In genomic region chr13:40777957-40778235, GRCh38 we compare ENCODE assay signal across 12 cellular contexts. TPM values are rescaled to one million over a fixed set of nuclear protein-coding genes. Genes with fewer than 3 reads are reported as not detected.
DNase-seq lines count a peak whose midpoint lies in the region; TF ChIP-seq lines count a peak whose summit lies in the region.
"Had no signal": no experiment of that assay in that cellular context is flagged by ENCODE, and none has a peak within 500 bp of the region (broad histone marks: within the 10 kb centered on the region; RNA-seq: fewer than 3 reads in every experiment).

No MANE protein-coding gene starts in this region.

- H4K12ac ChIP-seq in trophoblast cell (ENCODE audit: low read depth, low read length) = no peak overlapping the region

- no peak overlapping the region for H4K8ac ChIP-seq in trophoblast cell (ENCODE audit: low read depth, low read length)

- H3K4me1 ChIP-seq in OCI-LY7 (ENCODE audit: insufficient read depth, low read length, poor library complexity, severe bottlenecking) = peaks cover 51% of the 10 kb centered on the region
- H3K4me1 ChIP-seq in trophoblast cell (ENCODE audit: control insufficient read depth in 1 of 2, insufficient read depth in 2 of 2, low read length in 2 of 2) = peaks cover 2 to 3% of the 10 kb centered on the region in 2 experiments
- H3K4me1 ChIP-seq: uterus had no signal

- no peak overlapping the region for H3K9ac ChIP-seq in trophoblast cell (ENCODE audit: low read length)

- no peak overlapping the region for H2BK12ac ChIP-seq in trophoblast cell (ENCODE audit: low read length)

- H3K27ac Mint-ChIP-seq in activated CD4-positive, alpha-beta T cell treated with anti-CD3 and anti-CD28 coated beads, Interleukin-2, amount 10 ng/mL, durations not matched to agents 24 days and 14 days = peak overlapping the region; percentile 99

- H3K79me1 ChIP-seq in trophoblast cell (ENCODE audit: low read length) = no peaks in the 10 kb centered on the region

- peak overlapping the region; percentile 59; the same call in 1 of the 2 replicates for H3K4me2 ChIP-seq in OCI-LY7 (ENCODE audit: low read length)
- H3K4me2 ChIP-seq in trophoblast cell (ENCODE audit: low read length) = no peak overlapping the region

- no CpG with 5 or more reads among the region's 2 CpGs for WGBS in trophoblast cell (ENCODE audit: extremely low coverage, insufficient coverage, insufficient read length)

- no peaks in the 10 kb centered on the region for H3K79me2 ChIP-seq in OCI-LY7 (ENCODE audit: insufficient read depth, low read depth, low read length)
- H3K79me2 ChIP-seq in trophoblast cell (ENCODE audit: control insufficient read depth, insufficient read depth, low read length, poor library complexity) = no peaks in the 10 kb centered on the region

- H3K27ac ChIP-seq in OCI-LY7 (ENCODE audit: low read depth, low read length, poor library complexity, severe bottlenecking) (peak overlapping the region; percentile 59), trophoblast cell (ENCODE audit: low read depth, low read length) (no peak overlapping the region)
- H3K27ac ChIP-seq: ovary had no signal

- no peak for DNase-seq in activated CD4-positive, alpha-beta T cell treated with anti-CD3 and anti-CD28 coated beads, Interleukin-2, amount 10 ng/mL, durations not matched to agents 24 days and 14 days
- no peak for DNase-seq in activated CD4-positive, alpha-beta T cell treated with anti-CD3 and anti-CD28 coated beads for 1 hour
- no peak for DNase-seq in OCI-LY7 (ENCODE audit: low spot score)
- DNase-seq in choroid plexus epithelial cell (ENCODE audit: low read depth) = peak; percentile 6
- DNase-seq in trophoblast cell = peak; percentile 61 to 83
- DNase-seq in SIG-M5 (lab: John Stamatoyannopoulos, UW) = no peak
- no peak for DNase-seq in NCI-H146 treated with DMSO at 0.1 percent for 48 hours (lab: John Stamatoyannopoulos, UW; ENCODE audit: unreplicated experiment)
- DNase-seq in SK-N-DZ (ENCODE audit: low spot score) = no peak
- DNase-seq: activated T-cell treated with anti-CD3 and anti-CD28 coated beads, Interleukin-2, amount 50 U/mL, for 1 hour; lower lobe of right lung; ovary; uterus had no signal

- TF ChIP-seq CTCF in OCI-LY7 (conservative IDR thresholded peaks at IDR 0.05; ENCODE audit: low read length) (no peak), choroid plexus epithelial cell (conservative IDR thresholded peaks at IDR 0.05; ENCODE audit: low read depth, low read length) (no peak)

- no peak overlapping the region for H4K91ac ChIP-seq in trophoblast cell (ENCODE audit: low read depth, low read length)

- no peak overlapping the region for H3K14ac ChIP-seq in trophoblast cell (ENCODE audit: low read length)

- no peaks in the 10 kb centered on the region for H3K27me3 ChIP-seq in trophoblast cell (ENCODE audit: insufficient read depth, low read length)
- H3K27me3 ChIP-seq: ovary, uterus had no signal

- no peaks in the 10 kb centered on the region for H3K9me2 ChIP-seq in OCI-LY7 (ENCODE audit: insufficient read depth, low read length)

- BruUV-seq in OCI-LY7 (replicated peaks; lab: Mats Ljungman, UMichigan) = no TSS peak

- H3K4me1 Mint-ChIP-seq in activated CD4-positive, alpha-beta T cell treated with anti-CD3 and anti-CD28 coated beads, Interleukin-2, amount 10 ng/mL, durations not matched to agents 24 days and 14 days = peaks cover 33% of the 10 kb centered on the region

- H3K4me3 ChIP-seq in OCI-LY7 (ENCODE audit: low read depth, low read length, poor library complexity, severe bottlenecking) = no peak overlapping the region
- no peak overlapping the region for H3K4me3 ChIP-seq in choroid plexus epithelial cell (ENCODE audit: low read depth, low read length)
- H3K4me3 ChIP-seq in trophoblast cell (ENCODE audit: low read depth, low read length) = no peak overlapping the region
- H3K4me3 ChIP-seq: ovary, uterus had no signal

- no peaks in the 10 kb centered on the region for H3K36me3 ChIP-seq in OCI-LY7 (ENCODE audit: insufficient read depth, low read length)
- H3K36me3 ChIP-seq in trophoblast cell (ENCODE audit: control insufficient read depth in 1 of 2, insufficient read depth in 2 of 2, low read length in 2 of 2) = no peaks in the 10 kb centered on the region
- H3K36me3 ChIP-seq: lower lobe of right lung, ovary, uterus had no signal

- no peak overlapping the region for H3K4ac ChIP-seq in trophoblast cell (ENCODE audit: low read depth, low read length)

- H3K18ac ChIP-seq in trophoblast cell (ENCODE audit: low read length) = no peak overlapping the region

- no peaks in the 10 kb centered on the region for H3K36me3 Mint-ChIP-seq in activated CD4-positive, alpha-beta T cell treated with anti-CD3 and anti-CD28 coated beads, Interleukin-2, amount 10 ng/mL, durations not matched to agents 24 days and 14 days (ENCODE audit: low read depth)

- H2BK120ac ChIP-seq in trophoblast cell (ENCODE audit: insufficient read depth, low read length, poor library complexity) = no peak overlapping the region

- no peak overlapping the region for H2BK5ac ChIP-seq in trophoblast cell (ENCODE audit: low read depth, low read length, poor library complexity)

- H3K23ac ChIP-seq in trophoblast cell (ENCODE audit: low read length) = no peak overlapping the region

- no peaks in the 10 kb centered on the region for H4K20me1 ChIP-seq in OCI-LY7 (ENCODE audit: insufficient read depth, low read length)

- H2AFZ ChIP-seq in OCI-LY7 (ENCODE audit: low read length) (peak overlapping the region; percentile 79; the same call in 1 of the 2 replicates), trophoblast cell (ENCODE audit: insufficient read depth, low read length, poor library complexity) (no peak overlapping the region)

- H3K27me3 Mint-ChIP-seq in activated CD4-positive, alpha-beta T cell treated with anti-CD3 and anti-CD28 coated beads, Interleukin-2, amount 10 ng/mL, durations not matched to agents 24 days and 14 days = no peaks in the 10 kb centered on the region

- CTCF ChIA-PET in OCI-LY7 (lab: Charles Lee; ENCODE audit: unreplicated experiment) = interaction anchor here (0.7 to 1.5 kb wide), 5 partner anchors 27 to 264 kb away, joined by 3 to 7 read pairs (median 5); no protein-coding TSS in a partner anchor

- intact Hi-C loops in activated CD4-positive, alpha-beta T cell treated with anti-CD3 and anti-CD28 coated beads, Interleukin-2, amount 10 ng/mL, durations not matched to agents 24 days and 14 days (cut with micrococcal nuclease) = loop anchor here (1.0 to 10.0 kb wide), 14 partner anchors 11 to 1739 kb away; partner anchors contain the start of genes KBTBD7, NHLRC3, PROSER1 and SLC25A15
- intact Hi-C loops in OCI-LY7 (cut with micrococcal nuclease; ENCODE audit: unreplicated experiment) = loop anchor here (1.0 to 10.0 kb wide), 9 partner anchors 36 to 1095 kb away; partner anchors contain the start of gene FOXO1

- no peaks in the 10 kb centered on the region for H3K9me3 Mint-ChIP-seq in activated CD4-positive, alpha-beta T cell treated with anti-CD3 and anti-CD28 coated beads, Interleukin-2, amount 10 ng/mL, durations not matched to agents 24 days and 14 days

- no peak overlapping the region for H2AK5ac ChIP-seq in trophoblast cell (ENCODE audit: low read length)

- H3K4me3 Mint-ChIP-seq in activated CD4-positive, alpha-beta T cell treated with anti-CD3 and anti-CD28 coated beads, Interleukin-2, amount 10 ng/mL, durations not matched to agents 24 days and 14 days = peak overlapping the region; percentile 9

- POLR2A ChIA-PET in OCI-LY7 (lab: Charles Lee) = interaction anchor here (0.6 to 2.3 kb wide), 5 partner anchors 11 to 346 kb away, joined by 3 to 7 read pairs (median 4); no protein-coding TSS in a partner anchor

- H3K9me3 ChIP-seq in OCI-LY7 (ENCODE audit: low read length) (no peaks in the 10 kb centered on the region), trophoblast cell (ENCODE audit: insufficient read depth, low read depth, low read length) (no peaks in the 10 kb centered on the region)
- H3K9me3 ChIP-seq: lower lobe of right lung, ovary, uterus had no signal

RNA-seq across cellular contexts. Expression of gene MRPS31, which starts 6.9 kb away (rescaled TPM):
- 46.3 TPM in 2 replicates for total RNA-seq in activated CD4-positive, alpha-beta T cell treated with anti-CD3 and anti-CD28 coated beads, Interleukin-2, amount 10 ng/mL, durations not matched to agents 24 days and 14 days
- total RNA-seq in OCI-LY7 (2014; rRNA removed; shearing (Covaris generic)) = 27.0 and 37.3 TPM in 2 replicates
- total RNA-seq in OCI-LY7 (2022) = 51.6 and 60.2 TPM in 2 replicates
- 27.5 and 29.6 TPM in 2 replicates for polyA plus RNA-seq in trophoblast cell (2013)
- 33.4 and 43.7 TPM in 2 replicates for polyA plus RNA-seq in SK-N-DZ (2014; cell fraction: cytosol; rRNA removed)
- polyA plus RNA-seq in SK-N-DZ (2014; cell fraction: nucleus; rRNA removed) = 40.4 and 48.6 TPM in 2 replicates

RNA-seq across cellular contexts. Expression of gene SLC25A15, which starts 11.5 kb away (rescaled TPM):
- total RNA-seq in activated CD4-positive, alpha-beta T cell treated with anti-CD3 and anti-CD28 coated beads, Interleukin-2, amount 10 ng/mL, durations not matched to agents 24 days and 14 days = 22.8 and 24.2 TPM in 2 replicates
- total RNA-seq in OCI-LY7 (2014; rRNA removed; shearing (Covaris generic)) = 61.3 and 71.0 TPM in 2 replicates
- 56.3 and 57.7 TPM in 2 replicates for total RNA-seq in OCI-LY7 (2022)
- 7.2 and 7.5 TPM in 2 replicates for polyA plus RNA-seq in trophoblast cell (2013)
- polyA plus RNA-seq in SK-N-DZ (2014; cell fraction: cytosol; rRNA removed) = 32.2 and 44.3 TPM in 2 replicates
- polyA plus RNA-seq in SK-N-DZ (2014; cell fraction: nucleus; rRNA removed) = 19.6 and 26.7 TPM in 2 replicates

Comparison
In these comparisons a context has a peak if more than half of its experiments do, and no peak if none do; other contexts are left out.
1. DNase-seq: peak in choroid plexus epithelial cell (single experiment) and trophoblast cell (2 of 2); none in activated CD4-positive, alpha-beta T cell treated with anti-CD3 and anti-CD28 coated beads, Interleukin-2, amount 10 ng/mL, durations not matched to agents 24 days and 14 days (single experiment), activated CD4-positive, alpha-beta T cell treated with anti-CD3 and anti-CD28 coated beads for 1 hour (single experiment), OCI-LY7 (single experiment), SIG-M5 (single experiment), NCI-H146 treated with DMSO at 0.1 percent for 48 hours (single experiment) and SK-N-DZ (single experiment).